ENCODE assay signal across 1 cellular context in genomic region chr20:44172572-44172950, GRCh38.
TF ChIP-seq lines count a peak whose summit lies in the region.

No MANE protein-coding gene starts in this region.

TF ChIP-seq in HepG2, 621 proteins besides CTCF, POLR2A, EP300 and RAD21 (continued from another document):
- peak; percentile 49 for TF ChIP-seq CEBPB (IDR thresholded peaks at IDR 0.05; ENCODE audit: borderline replicate concordance, low read depth, low read length)
